1 cellular context compared by ENCODE assay signal in the genomic region with DNA sequence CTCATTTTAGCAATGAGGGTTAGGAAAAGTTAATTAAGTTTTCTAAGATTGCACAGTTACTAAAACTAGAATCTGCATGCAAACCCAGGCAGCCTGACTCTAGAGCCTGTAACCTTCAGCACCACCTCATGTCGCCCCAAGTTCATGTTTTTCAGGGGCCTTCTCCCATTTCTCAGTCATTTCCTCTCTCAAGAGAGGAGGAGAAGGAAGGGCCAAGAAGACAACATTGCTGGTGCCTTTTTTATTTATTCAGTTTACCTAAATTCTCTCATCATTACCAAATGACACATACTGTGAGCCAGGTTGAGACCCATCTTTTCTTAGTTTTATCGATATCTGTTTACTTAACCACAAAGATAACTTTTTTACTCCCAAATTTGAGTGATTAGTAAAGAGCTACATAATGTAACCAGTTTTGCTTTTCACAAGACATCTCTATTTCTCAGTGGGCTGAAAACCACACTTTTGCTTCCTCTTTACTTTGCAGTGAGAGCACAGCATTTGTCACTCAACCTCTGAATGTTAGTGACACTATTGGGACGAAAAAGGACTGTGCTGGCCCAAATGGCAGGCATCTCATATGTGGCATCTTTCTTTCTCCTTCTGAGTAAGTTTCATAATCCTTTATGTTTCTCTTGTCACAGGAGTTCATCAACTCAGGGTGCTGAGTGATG.
TF ChIP-seq lines count a peak whose summit lies in the region.

A gene with protein sequence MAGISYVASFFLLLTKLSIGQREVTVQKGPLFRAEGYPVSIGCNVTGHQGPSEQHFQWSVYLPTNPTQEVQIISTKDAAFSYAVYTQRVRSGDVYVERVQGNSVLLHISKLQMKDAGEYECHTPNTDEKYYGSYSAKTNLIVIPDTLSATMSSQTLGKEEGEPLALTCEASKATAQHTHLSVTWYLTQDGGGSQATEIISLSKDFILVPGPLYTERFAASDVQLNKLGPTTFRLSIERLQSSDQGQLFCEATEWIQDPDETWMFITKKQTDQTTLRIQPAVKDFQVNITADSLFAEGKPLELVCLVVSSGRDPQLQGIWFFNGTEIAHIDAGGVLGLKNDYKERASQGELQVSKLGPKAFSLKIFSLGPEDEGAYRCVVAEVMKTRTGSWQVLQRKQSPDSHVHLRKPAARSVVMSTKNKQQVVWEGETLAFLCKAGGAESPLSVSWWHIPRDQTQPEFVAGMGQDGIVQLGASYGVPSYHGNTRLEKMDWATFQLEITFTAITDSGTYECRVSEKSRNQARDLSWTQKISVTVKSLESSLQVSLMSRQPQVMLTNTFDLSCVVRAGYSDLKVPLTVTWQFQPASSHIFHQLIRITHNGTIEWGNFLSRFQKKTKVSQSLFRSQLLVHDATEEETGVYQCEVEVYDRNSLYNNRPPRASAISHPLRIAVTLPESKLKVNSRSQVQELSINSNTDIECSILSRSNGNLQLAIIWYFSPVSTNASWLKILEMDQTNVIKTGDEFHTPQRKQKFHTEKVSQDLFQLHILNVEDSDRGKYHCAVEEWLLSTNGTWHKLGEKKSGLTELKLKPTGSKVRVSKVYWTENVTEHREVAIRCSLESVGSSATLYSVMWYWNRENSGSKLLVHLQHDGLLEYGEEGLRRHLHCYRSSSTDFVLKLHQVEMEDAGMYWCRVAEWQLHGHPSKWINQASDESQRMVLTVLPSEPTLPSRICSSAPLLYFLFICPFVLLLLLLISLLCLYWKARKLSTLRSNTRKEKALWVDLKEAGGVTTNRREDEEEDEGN (plus strand): TSS at position 507 of the 674 bp plus-strand sequence. CDS start 58 bp downstream, at position 565.

TF ChIP-seq in SK-N-SH, 30 proteins besides CTCF, POLR2A, EP300 and RAD21 (continued from another document):
- TF ChIP-seq, protein P1, sequence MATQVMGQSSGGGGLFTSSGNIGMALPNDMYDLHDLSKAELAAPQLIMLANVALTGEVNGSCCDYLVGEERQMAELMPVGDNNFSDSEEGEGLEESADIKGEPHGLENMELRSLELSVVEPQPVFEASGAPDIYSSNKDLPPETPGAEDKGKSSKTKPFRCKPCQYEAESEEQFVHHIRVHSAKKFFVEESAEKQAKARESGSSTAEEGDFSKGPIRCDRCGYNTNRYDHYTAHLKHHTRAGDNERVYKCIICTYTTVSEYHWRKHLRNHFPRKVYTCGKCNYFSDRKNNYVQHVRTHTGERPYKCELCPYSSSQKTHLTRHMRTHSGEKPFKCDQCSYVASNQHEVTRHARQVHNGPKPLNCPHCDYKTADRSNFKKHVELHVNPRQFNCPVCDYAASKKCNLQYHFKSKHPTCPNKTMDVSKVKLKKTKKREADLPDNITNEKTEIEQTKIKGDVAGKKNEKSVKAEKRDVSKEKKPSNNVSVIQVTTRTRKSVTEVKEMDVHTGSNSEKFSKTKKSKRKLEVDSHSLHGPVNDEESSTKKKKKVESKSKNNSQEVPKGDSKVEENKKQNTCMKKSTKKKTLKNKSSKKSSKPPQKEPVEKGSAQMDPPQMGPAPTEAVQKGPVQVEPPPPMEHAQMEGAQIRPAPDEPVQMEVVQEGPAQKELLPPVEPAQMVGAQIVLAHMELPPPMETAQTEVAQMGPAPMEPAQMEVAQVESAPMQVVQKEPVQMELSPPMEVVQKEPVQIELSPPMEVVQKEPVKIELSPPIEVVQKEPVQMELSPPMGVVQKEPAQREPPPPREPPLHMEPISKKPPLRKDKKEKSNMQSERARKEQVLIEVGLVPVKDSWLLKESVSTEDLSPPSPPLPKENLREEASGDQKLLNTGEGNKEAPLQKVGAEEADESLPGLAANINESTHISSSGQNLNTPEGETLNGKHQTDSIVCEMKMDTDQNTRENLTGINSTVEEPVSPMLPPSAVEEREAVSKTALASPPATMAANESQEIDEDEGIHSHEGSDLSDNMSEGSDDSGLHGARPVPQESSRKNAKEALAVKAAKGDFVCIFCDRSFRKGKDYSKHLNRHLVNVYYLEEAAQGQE (IDR thresholded peaks at IDR 0.05; ENCODE audit: low read depth, low read length), result no peak
- no peak for TF ChIP-seq RFX5 (IDR thresholded peaks at IDR 0.05; ENCODE audit: low read length)
- TF ChIP-seq FOXM1 (IDR thresholded peaks at IDR 0.05; ENCODE audit: low read depth), result no peak
- TF ChIP-seq NRF1 (IDR thresholded peaks at IDR 0.05; ENCODE audit: low read depth, low read length), result no peak
